In the genomic region with DNA sequence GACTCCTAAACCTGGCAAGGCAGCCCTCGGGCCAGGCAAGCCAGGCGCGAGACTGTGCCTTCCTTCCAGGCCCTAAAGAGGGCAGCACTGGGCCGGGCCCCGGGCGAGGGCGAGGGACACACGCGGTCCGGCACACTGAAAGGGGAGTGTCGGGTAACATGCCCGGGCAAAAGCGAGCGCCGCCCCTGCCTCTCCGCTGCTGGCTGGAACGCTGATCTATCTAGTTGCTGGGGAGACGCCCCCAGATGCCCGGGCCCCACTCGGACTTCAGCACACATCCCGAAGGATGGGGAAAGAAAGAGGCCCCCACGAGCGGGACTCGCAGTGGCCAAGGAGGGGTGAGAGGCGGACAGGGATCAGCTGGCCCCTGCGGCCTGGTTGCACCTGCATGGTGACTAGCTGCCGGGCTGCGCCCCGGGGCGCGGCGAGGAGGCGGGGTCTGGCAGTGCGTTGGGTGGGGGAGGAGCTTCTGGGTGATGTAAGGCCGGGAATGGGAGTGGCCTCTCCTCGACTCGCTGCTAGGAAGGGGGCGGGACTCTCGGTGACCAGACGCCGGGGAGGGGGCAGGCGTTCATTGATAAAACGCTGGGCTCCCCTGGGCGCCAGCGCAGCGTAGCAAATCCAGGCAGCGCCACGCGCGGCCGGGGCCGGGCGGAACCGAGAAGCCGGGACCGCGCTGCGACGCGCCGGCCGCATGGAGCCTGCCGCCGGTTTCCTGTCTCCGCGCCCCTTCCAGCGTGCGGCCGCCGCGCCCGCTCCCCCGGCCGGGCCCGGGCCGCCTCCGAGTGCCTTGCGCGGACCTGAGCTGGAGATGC, we compare ENCODE assay signal across 8 cellular contexts. TPM values are rescaled to one million over a fixed set of nuclear protein-coding genes. Genes with fewer than 3 reads are reported as not detected.
DNase-seq lines count a peak whose midpoint lies in the region; FAIRE-seq and TF ChIP-seq lines count a peak whose summit lies in the region.

Gene PLK3, plus strand, starts transcription at position 608 of the 815 bp plus-strand sequence. Its CDS starts 87 bp downstream, at position 695.

- H2BK20ac ChIP-seq in H9 (ENCODE audit: low read depth, low read length, poor library complexity, severe bottlenecking): no peak within 1 kb of the TSS

- H2BK120ac ChIP-seq in H9 (ENCODE audit: low read depth, low read length, poor library complexity, severe bottlenecking): peak within 1 kb of the TSS; percentile 93

- H3K36me3 Mint-ChIP-seq in H9 (ENCODE audit: insufficient read depth in 1 of 3, low read depth in 3 of 3): peaks cover under 1 to 32% (median 19%) of the 10 kb centered on the region in 3 experiments
- peaks cover 12% of the 10 kb centered on the region for H3K36me3 Mint-ChIP-seq in nephron (ENCODE audit: low read depth)
- peaks cover 38% of the 10 kb centered on the region for H3K36me3 Mint-ChIP-seq in stimulated activated naive CD8-positive, alpha-beta T cell treated with anti-CD3 and anti-CD28 coated beads, Interleukin-15, Interleukin-2, amounts not matched to agents 100 ng/mL and 50 ng/mL, for 24 hours (ENCODE audit: low read depth)

- no peaks in the 10 kb centered on the region for H4K20me1 ChIP-seq in H9 (ENCODE audit: control insufficient read depth, insufficient read depth, insufficient read length)

- no peak within 1 kb of the TSS for H4K91ac ChIP-seq in H9 (ENCODE audit: insufficient read length, low read depth, low read length)

- H3T11ph ChIP-seq in H9 (ENCODE audit: low read length): no peak within 1 kb of the TSS

- H3K4me1 ChIP-seq in H9 (ENCODE audit: insufficient read depth, low read length): no peaks in the 10 kb centered on the region

- peak; percentile 98 for FAIRE-seq in G401.6 (lab: Jason Lieb, UNC)

- H2BK15ac ChIP-seq in H9 (ENCODE audit: low read depth, low read length): no peak within 1 kb of the TSS

- no peak within 1 kb of the TSS for H4K5ac ChIP-seq in H9 (ENCODE audit: insufficient read length, low read depth, low read length)

- H3K4me3 Mint-ChIP-seq in H9 (peak within 1 kb of the TSS; percentile 86 to 92), nephron (peak within 1 kb of the TSS; percentile 94 to 99 (median 97))
- peak within 1 kb of the TSS; percentile 96 for H3K4me3 Mint-ChIP-seq in stimulated activated naive CD8-positive, alpha-beta T cell treated with anti-CD3 and anti-CD28 coated beads, Interleukin-15, Interleukin-2, amounts not matched to agents 100 ng/mL and 50 ng/mL, for 24 hours

- no peak within 1 kb of the TSS for H4K8ac ChIP-seq in H9 (replicated peaks; ENCODE audit: insufficient read length, low read depth, low read length)

- no peaks in the 10 kb centered on the region for H3K79me2 ChIP-seq in H9 (ENCODE audit: insufficient read depth, low read length)

- H3K9me3 Mint-ChIP-seq in H9: no peaks in the 10 kb centered on the region
- H3K9me3 Mint-ChIP-seq in nephron: no peaks in the 10 kb centered on the region
- H3K9me3 Mint-ChIP-seq in stimulated activated naive CD8-positive, alpha-beta T cell treated with anti-CD3 and anti-CD28 coated beads, Interleukin-15, Interleukin-2, amounts not matched to agents 100 ng/mL and 50 ng/mL, for 24 hours: no peaks in the 10 kb centered on the region

- peak; percentile 93 for TF ChIP-seq CTCF in H9 (conservative IDR thresholded peaks at IDR 0.05)
- TF ChIP-seq CTCF in fibroblast of pulmonary artery (IDR thresholded peaks at IDR 0.05; ENCODE audit: low read length, missing control alignments): peak; percentile 85
- TF ChIP-seq CTCF in nephron (IDR thresholded peaks at IDR 0.05; ENCODE audit: unreplicated experiment in 3 of 3): peak; percentile 88 to 95 (median 93)

- H3K18ac ChIP-seq in H9 (ENCODE audit: insufficient read length, low read depth, low read length): peak within 1 kb of the TSS; percentile 99

- H3K4me3 ChIP-seq in fibroblast of pulmonary artery (replicated peaks; ENCODE audit: low read depth, low read length): peak within 1 kb of the TSS; percentile 87

- DNase-seq in H9 (peak; percentile 98), M059J (ENCODE audit: low read depth) (peak; percentile 95), SHP77 (lab: John Stamatoyannopoulos, UW) (peak; percentile 93 to 95), fibroblast of pulmonary artery (ENCODE audit: low read depth) (peak; percentile 99)
- DNase-seq in activated effector memory CD4-positive, alpha-beta T cell treated with Interleukin-2 at 50 U/mL for 16 hours: peak; percentile 98

- H3K27me3 ChIP-seq in H9 (ENCODE audit: insufficient read depth, low read length): no peaks in the 10 kb centered on the region

- no peak within 1 kb of the TSS for H2AK5ac ChIP-seq in H9 (ENCODE audit: insufficient read length, low read length)

- H3K79me1 ChIP-seq in H9 (ENCODE audit: insufficient read depth, low read depth, low read length, poor library complexity, severe bottlenecking): no peaks in the 10 kb centered on the region

- H3K9ac ChIP-seq in H9 (ENCODE audit: extremely low read depth, insufficient read length, low read length): peak within 1 kb of the TSS; percentile 52

- no peak within 1 kb of the TSS; the same call in 1 of the 2 replicates for H3K4ac ChIP-seq in H9 (ENCODE audit: low read depth, low read length)

- no peak within 1 kb of the TSS for H2BK12ac ChIP-seq in H9 (ENCODE audit: insufficient read length, low read depth, low read length)

- H3K27ac ChIP-seq in H9 (ENCODE audit: insufficient read length, low read depth, low read length): no peak within 1 kb of the TSS

- no CpG with 5 or more reads among the region's 79 CpGs for WGBS in H9 (ENCODE audit: extremely low coverage, insufficient read length, low lambda C conversion rate)

- peak within 1 kb of the TSS; percentile 79 for H3K4me2 ChIP-seq in H9 (ENCODE audit: insufficient read depth, insufficient read length, low read length)

- H3K9me3 ChIP-seq in H9 (ENCODE audit: control insufficient read depth, low read depth, low read length): no peaks in the 10 kb centered on the region

- peaks cover 9% of the 10 kb centered on the region for H3K23me2 ChIP-seq in H9 (ENCODE audit: insufficient read length, low read depth, low read length, poor library complexity, severe bottlenecking)

- no peak within 1 kb of the TSS for H3K23ac ChIP-seq in H9 (ENCODE audit: insufficient read length, low read depth, low read length)

- peaks cover 3% of the 10 kb centered on the region for H3K27me3 Mint-ChIP-seq in H9 (ENCODE audit: low read depth)
- no peaks in the 10 kb centered on the region for H3K27me3 Mint-ChIP-seq in nephron (ENCODE audit: low read depth)
- no peaks in the 10 kb centered on the region for H3K27me3 Mint-ChIP-seq in stimulated activated naive CD8-positive, alpha-beta T cell treated with anti-CD3 and anti-CD28 coated beads, Interleukin-15, Interleukin-2, amounts not matched to agents 100 ng/mL and 50 ng/mL, for 24 hours

- no peak within 1 kb of the TSS for H3K56ac ChIP-seq in H9 (ENCODE audit: insufficient read length, low read depth, low read length)

- peak within 1 kb of the TSS; percentile 99 to 100 (median 99); a peak in 6 of 7 replicates for H3K27ac Mint-ChIP-seq in H9
- H3K27ac Mint-ChIP-seq in nephron: peak within 1 kb of the TSS; percentile 90 to 99 (median 97)
- H3K27ac Mint-ChIP-seq in stimulated activated naive CD8-positive, alpha-beta T cell treated with anti-CD3 and anti-CD28 coated beads, Interleukin-15, Interleukin-2, amounts not matched to agents 100 ng/mL and 50 ng/mL, for 24 hours: peak within 1 kb of the TSS; percentile 97

- no peak within 1 kb of the TSS for H2BK5ac ChIP-seq in H9 (ENCODE audit: insufficient read length, low read length)

- peaks cover 12 to 19% of the 10 kb centered on the region in 2 experiments for H3K4me1 Mint-ChIP-seq in H9
- peaks cover 26% of the 10 kb centered on the region for H3K4me1 Mint-ChIP-seq in nephron
- peaks cover 47% of the 10 kb centered on the region for H3K4me1 Mint-ChIP-seq in stimulated activated naive CD8-positive, alpha-beta T cell treated with anti-CD3 and anti-CD28 coated beads, Interleukin-15, Interleukin-2, amounts not matched to agents 100 ng/mL and 50 ng/mL, for 24 hours (ENCODE audit: low read depth)

- no peak within 1 kb of the TSS for H2AFZ ChIP-seq in H9 (ENCODE audit: low read length)

- H3K14ac ChIP-seq in H9 (ENCODE audit: insufficient read depth, low read length): peak within 1 kb of the TSS; percentile 96

RNA-seq across cellular contexts. Expression of gene PLK3, which starts in this region (rescaled TPM):
- 14.7 and 15.9 TPM in 2 replicates for total RNA-seq in H9 (2021)
- 8.0 and 9.5 TPM in 2 replicates for total RNA-seq in M059J (2014; rRNA removed; shearing (Covaris generic))
